Comparison of ENCODE assay signal across 27 cellular contexts in genomic region chr15:93060336-93061248, GRCh38. TPM values are rescaled to one million over a fixed set of nuclear protein-coding genes. Genes with fewer than 3 reads are reported as not detected.
A peak's percentile ranks its signal among the peaks of the same experiment; 100 is the strongest.
DNase-seq lines count a peak whose midpoint lies in the region; ATAC-seq and TF ChIP-seq lines count a peak whose summit lies in the region.
"Had no signal": no experiment of that assay in that cellular context is flagged by ENCODE, and none has a peak within 500 bp of the region (broad histone marks: within the 10 kb centered on the region; RNA-seq: fewer than 3 reads in every experiment).

No MANE protein-coding gene starts in this region.

- no peak overlapping the region for H3K23ac ChIP-seq in mesenchymal stem cell (ENCODE audit: low read length in 2 of 2)

- H3K27me3 Mint-ChIP-seq in WTC11 (ENCODE audit: low read depth) = no peaks in the 10 kb centered on the region

- H2AFZ ChIP-seq in mesenchymal stem cell (ENCODE audit: low read depth, low read length) = no peak overlapping the region

- H3K9ac ChIP-seq in HUES6 (ENCODE audit: low read length) = peak overlapping the region; percentile 32
- H3K9ac ChIP-seq in muscle layer of colon (ENCODE audit: low read length) = no peak overlapping the region
- no peak overlapping the region for H3K9ac ChIP-seq in mesenchymal stem cell (ENCODE audit: low read length)

- H2AK5ac ChIP-seq in mesenchymal stem cell (ENCODE audit: low read length, severe bottlenecking) = no peak overlapping the region

- H3K36me3 Mint-ChIP-seq in WTC11 = peaks cover 15% of the 10 kb centered on the region
- H3K36me3 Mint-ChIP-seq: memory B cell; naive thymus-derived CD4-positive, alpha-beta T cell had no signal

- H3K27ac Mint-ChIP-seq in WTC11 = peak overlapping the region; percentile 89
- H3K27ac Mint-ChIP-seq: activated CD4-positive, alpha-beta memory T cell treated with anti-CD3 and anti-CD28 coated beads, Interleukin-2, amount 10 ng/mL, durations not matched to agents 7 days and 5 days; activated T-cell treated with anti-CD3 and anti-CD28 coated beads, Interleukin-2, amount 50 U/mL, for 24 hours; memory B cell had no signal

- H3K9me3 ChIP-seq in HUES6 (ENCODE audit: control insufficient read depth, insufficient read depth, low read depth, low read length) (no peaks in the 10 kb centered on the region), muscle layer of colon (ENCODE audit: low read length) (no peaks in the 10 kb centered on the region), stomach (no peaks in the 10 kb centered on the region), mesenchymal stem cell (ENCODE audit: control insufficient read depth, low read length) (no peaks in the 10 kb centered on the region)
- H3K9me3 ChIP-seq: upper lobe of right lung had no signal

- H3K4me2 ChIP-seq in mesenchymal stem cell (ENCODE audit: low read length, poor library complexity, severe bottlenecking) = no peak overlapping the region

- CTCF ChIA-PET in WTC11 (lab: Charles Lee) = interaction anchor here (0.7 to 3.8 kb wide), 11 partner anchors 11 to 1103 kb away, joined by 3 to 17 read pairs (median 6); no protein-coding TSS in a partner anchor

- no peak overlapping the region for H3K4ac ChIP-seq in mesenchymal stem cell (ENCODE audit: low read depth in 1 of 2, low read length in 2 of 2)

- no peak overlapping the region for H3K18ac ChIP-seq in mesenchymal stem cell (ENCODE audit: low read depth in 1 of 2, low read length in 2 of 2)

- no peak for ATAC-seq in WTC11
- no peak for ATAC-seq in HG02970 (IDR thresholded peaks at IDR 0.05; ENCODE audit: low FRiP score, unreplicated experiment)
- ATAC-seq: naive thymus-derived CD4-positive, alpha-beta T cell; upper lobe of right lung had no signal

- POLR2A ChIA-PET in WTC11 (lab: Charles Lee) = interaction anchor here (0.5 to 1.2 kb wide), 4 partner anchors 11 to 254 kb away, joined by 3 to 5 read pairs (median 4); no protein-coding TSS in a partner anchor

- WGBS in stomach, 5 donors = 70 to 77% (median 73%) methylated on average over 19 of the region's 19 CpGs
- WGBS in mesenchymal stem cell = 81% methylated on average over 19 of the region's 19 CpGs

- peak overlapping the region; percentile 29; the same call in 1 of the 2 replicates for H3K4me3 Mint-ChIP-seq in WTC11
- H3K4me3 Mint-ChIP-seq: activated CD4-positive, alpha-beta memory T cell treated with anti-CD3 and anti-CD28 coated beads, Interleukin-2, amount 10 ng/mL, durations not matched to agents 7 days and 5 days; activated T-cell treated with anti-CD3 and anti-CD28 coated beads, Interleukin-2, amount 50 U/mL, for 24 hours; memory B cell had no signal

- TF ChIP-seq POLR2A in stomach (IDR thresholded peaks at IDR 0.05) = no peak

- no peak overlapping the region for H2BK12ac ChIP-seq in mesenchymal stem cell (ENCODE audit: low read length in 2 of 2)

- H2BK15ac ChIP-seq in mesenchymal stem cell (ENCODE audit: low read depth, poor library complexity, severe bottlenecking) = no peak overlapping the region

- H4K8ac ChIP-seq in mesenchymal stem cell (ENCODE audit: low read length) = no peak overlapping the region

- no peak for DNase-seq in WTC11 (ENCODE audit: low spot score)
- no peak for DNase-seq in stomach
- no peak for DNase-seq in mesenchymal stem cell
- no peak for DNase-seq in stimulated activated CD4-positive, alpha-beta T cell treated with anti-CD3 and anti-CD28 coated beads, Interleukin-15, amount 100 ng/mL, for 24 hours
- no peak for DNase-seq in stimulated activated naive CD4-positive, alpha-beta T cell treated with Interleukin-2 at 50 U/mL for 16 hours (lab: John Stamatoyannopoulos, UW)
- DNase-seq: activated CD4-positive, alpha-beta memory T cell treated with anti-CD3 and anti-CD28 coated beads, Interleukin-2, amount 10 ng/mL, durations not matched to agents 7 days and 5 days; activated CD4-positive, CD25-positive, alpha-beta regulatory T cell; activated naive CD4-positive, alpha-beta T cell treated with Interleukin-2 at 50 U/mL for 16 hours; activated T-cell treated with anti-CD3 and anti-CD28 coated beads, Interleukin-2, amount 50 U/mL, for 24 hours; DMS79; dorsolateral prefrontal cortex; KG1; naive thymus-derived CD4-positive, alpha-beta T cell; NCI-H187 treated with DMSO at 0.1 percent for 48 hours; NCI-H82; OCI-M1; stimulated activated CD4-positive, alpha-beta T cell treated with anti-CD3 and anti-CD28 coated beads, Interleukin-2, amount 100 ng/mL, for 48 hours; upper lobe of right lung had no signal

- H3K79me1 ChIP-seq in mesenchymal stem cell (replicated peaks; ENCODE audit: low read length, poor library complexity, severe bottlenecking) = no peaks in the 10 kb centered on the region

- H3K36me3 ChIP-seq in HUES6 (ENCODE audit: control insufficient read depth, insufficient read depth, low read length) = peaks cover 25% of the 10 kb centered on the region
- peaks cover 13% of the 10 kb centered on the region for H3K36me3 ChIP-seq in muscle layer of colon (ENCODE audit: insufficient read depth, low read length)
- H3K36me3 ChIP-seq in stomach = peaks cover 0 to 10% (median 4%) of the 10 kb centered on the region in 4 donors
- peaks cover 0 to 15% of the 10 kb centered on the region in 2 experiments for H3K36me3 ChIP-seq in mesenchymal stem cell (ENCODE audit: control insufficient read depth in 1 of 2, insufficient read depth in 2 of 2, low read depth in 1 of 2, low read length in 2 of 2)
- H3K36me3 ChIP-seq: cardiac muscle cell, upper lobe of right lung had no signal

- H3K4me3 ChIP-seq in HUES6 (ENCODE audit: low read depth, low read length) = no peak overlapping the region
- H3K4me3 ChIP-seq in muscle layer of colon (ENCODE audit: low read depth in 1 of 2, low read length in 2 of 2) = peak overlapping the region in 1 of 2 donors; percentile 23
- H3K4me3 ChIP-seq in stomach = peak overlapping the region in 3 of 4 donors; percentile 3 to 13 (median 3)
- H3K4me3 ChIP-seq in mesenchymal stem cell (ENCODE audit: insufficient read depth in 1 of 2, low read depth in 1 of 2, low read length in 2 of 2) = no peak overlapping the region
- H3K4me3 ChIP-seq: cardiac muscle cell, dorsolateral prefrontal cortex, skin epidermis, upper lobe of right lung had no signal

- no peaks in the 10 kb centered on the region for H3K27me3 ChIP-seq in HUES6 (ENCODE audit: control insufficient read depth, insufficient read depth, low read length)
- H3K27me3 ChIP-seq in muscle layer of colon (ENCODE audit: control insufficient read depth in 1 of 2, insufficient read depth in 2 of 2, low read length in 2 of 2) = no peaks in the 10 kb centered on the region
- H3K27me3 ChIP-seq in stomach = peaks cover 0 to 23% (median 0%) of the 10 kb centered on the region in 3 donors
- peaks cover 12 to 49% of the 10 kb centered on the region in 2 experiments for H3K27me3 ChIP-seq in mesenchymal stem cell (ENCODE audit: control insufficient read depth in 1 of 2, insufficient read depth in 1 of 2, low read length in 2 of 2)
- H3K27me3 ChIP-seq: cardiac muscle cell, upper lobe of right lung had no signal

- H3K14ac ChIP-seq in mesenchymal stem cell (ENCODE audit: low read length in 2 of 2) = no peak overlapping the region

- peaks cover 87% of the 10 kb centered on the region for H3K4me1 Mint-ChIP-seq in WTC11
- H3K4me1 Mint-ChIP-seq: activated CD4-positive, alpha-beta memory T cell treated with anti-CD3 and anti-CD28 coated beads, Interleukin-2, amount 10 ng/mL, durations not matched to agents 7 days and 5 days; memory B cell had no signal

- H3K4me1 ChIP-seq in HUES6 (ENCODE audit: control insufficient read depth, insufficient read depth, low read length) (peaks cover 63% of the 10 kb centered on the region), muscle layer of colon (ENCODE audit: insufficient read depth, low read length) (peaks cover 94% of the 10 kb centered on the region), stomach (peaks cover 20 to 87% (median 56%) of the 10 kb centered on the region in 4 donors), mesenchymal stem cell (ENCODE audit: control insufficient read depth, insufficient read depth, low read depth, low read length) (peaks cover 2% of the 10 kb centered on the region)

- no peak overlapping the region for H2BK120ac ChIP-seq in mesenchymal stem cell (ENCODE audit: low read depth, low read length)

- no peaks in the 10 kb centered on the region for H3K9me3 Mint-ChIP-seq in WTC11
- H3K9me3 Mint-ChIP-seq: activated CD4-positive, alpha-beta memory T cell treated with anti-CD3 and anti-CD28 coated beads, Interleukin-2, amount 10 ng/mL, durations not matched to agents 7 days and 5 days; activated T-cell treated with anti-CD3 and anti-CD28 coated beads, Interleukin-2, amount 50 U/mL, for 24 hours; memory B cell; naive thymus-derived CD4-positive, alpha-beta T cell had no signal

- no peak for TF ChIP-seq EP300 in stomach (IDR thresholded peaks at IDR 0.05)

- H4K91ac ChIP-seq in mesenchymal stem cell (ENCODE audit: low read length) = no peak overlapping the region

- peak overlapping the region; percentile 81 for H3K27ac ChIP-seq in HUES6 (ENCODE audit: low read depth, low read length)
- H3K27ac ChIP-seq in muscle layer of colon (ENCODE audit: low read depth, low read length) = peak overlapping the region; percentile 73
- peak overlapping the region in 1 of 5 donors; percentile 48 for H3K27ac ChIP-seq in stomach
- H3K27ac ChIP-seq in mesenchymal stem cell (ENCODE audit: low read length, poor library complexity, severe bottlenecking) = no peak overlapping the region
- H3K27ac ChIP-seq: HL-60, skin epidermis, upper lobe of right lung had no signal

- intact Hi-C loops in stomach (cut with DNase I; ENCODE audit: low total_unique reads) = no loop called here

- no peak overlapping the region for H2BK5ac ChIP-seq in mesenchymal stem cell (ENCODE audit: low read depth, low read length, poor library complexity, severe bottlenecking)

- no peak for TF ChIP-seq CTCF in WTC11 (IDR thresholded peaks at IDR 0.05)
- no peak for TF ChIP-seq CTCF in stomach (IDR thresholded peaks at IDR 0.05)

TF ChIP-seq in WTC11, 78 proteins besides CTCF, POLR2A, EP300 and RAD21 (continues in another document):
- TF ChIP-seq JUN (CRISPR knock-in tag; IDR thresholded peaks at IDR 0.05) (no peak), TEAD4 (CRISPR knock-in tag; IDR thresholded peaks at IDR 0.05) (no peak), IRF2 (CRISPR knock-in tag; IDR thresholded peaks at IDR 0.05; ENCODE audit: borderline replicate concordance, low read depth) (no peak)

RNA-seq across cellular contexts. Expression of gene RGMA, which starts 28.4 kb away (rescaled TPM):
- total RNA-seq in WTC11 (2021) = 36.9 to 47.2 TPM (median 37.7 TPM) in 3 replicates
- 10 to 100 TPM in 4 of 5 donors, 1 to 10 TPM in 1; 1.7 to 64.2 (median 30.1) TPM for total RNA-seq in stomach
- polyA plus RNA-seq in stomach = 10 to 100 TPM in 1 of 3 donors, 1 to 10 TPM in 2; 4.6 to 19.8 (median 8.0) TPM
- polyA plus RNA-seq in mesenchymal stem cell (2013, experiment 1 of 2) = 0.08 TPM
- 0.07 TPM for polyA plus RNA-seq in mesenchymal stem cell (2013, experiment 2 of 2)
- total RNA-seq: SK-MEL-5; T-helper 2 cell treated with Interferon-gamma antibody and Interleukin-4, amounts not matched to agents 100 ng/mL and 5 ng/mL, for 36 hours had no signal
- polyA plus RNA-seq: naive thymus-derived CD4-positive, alpha-beta T cell had no signal

Comparison
In these comparisons a context has a peak if more than half of its experiments do, and no peak if none do; other contexts are left out.
1. H3K4me3 ChIP-seq: peak in stomach (3 of 4); none in HUES6 (single experiment) and mesenchymal stem cell (0 of 2).